ENCODE assay signal across 2 cellular contexts in genomic region chr15:66293085-66293418, GRCh38.
TF ChIP-seq lines count a peak whose summit lies in the region.

No MANE protein-coding gene starts in this region.

TF ChIP-seq in HCT116, 20 proteins besides CTCF, POLR2A, EP300 and RAD21:
- TF ChIP-seq REST (IDR thresholded peaks at IDR 0.05; ENCODE audit: low read depth) (no peak), ATF3 (IDR thresholded peaks at IDR 0.05) (no peak), ZBTB33 (IDR thresholded peaks at IDR 0.05; ENCODE audit: extremely low read depth, insufficient replicate concordance, low read length) (no peak), YY1 (IDR thresholded peaks at IDR 0.05; ENCODE audit: extremely low read depth, insufficient replicate concordance, low read depth, low read length) (no peak), SIN3A (IDR thresholded peaks at IDR 0.05; ENCODE audit: low read depth) (no peak), EZH2phosphoT487 (IDR thresholded peaks at IDR 0.05; ENCODE audit: borderline replicate concordance) (no peak), CBX3 (IDR thresholded peaks at IDR 0.05; ENCODE audit: low read depth) (no peak), SP1 (IDR thresholded peaks at IDR 0.05; ENCODE audit: low read depth) (no peak), MAX (IDR thresholded peaks at IDR 0.05) (no peak), SRF (IDR thresholded peaks at IDR 0.05; ENCODE audit: low read depth) (no peak), EGR1 (IDR thresholded peaks at IDR 0.05; ENCODE audit: low read depth) (no peak), FOSL1 (IDR thresholded peaks at IDR 0.05; ENCODE audit: low read depth) (no peak), JUND (IDR thresholded peaks at IDR 0.05) (no peak), POLR2AphosphoS5 (IDR thresholded peaks at IDR 0.05; ENCODE audit: low read depth, low read length) (no peak), CEBPB (IDR thresholded peaks at IDR 0.05; ENCODE audit: low read depth) (no peak), EZH2 (IDR thresholded peaks at IDR 0.05) (no peak)

TF ChIP-seq in WTC11, 78 proteins besides CTCF, POLR2A, EP300 and RAD21 (continued from another document):
- TF ChIP-seq ZNF425 (CRISPR knock-in tag; conservative IDR thresholded peaks at IDR 0.05) (no peak), RELA (CRISPR knock-in tag; IDR thresholded peaks at IDR 0.05; ENCODE audit: borderline replicate concordance) (no peak)
TF ChIP-seq in WTC11: peak in this region for 2.
